Comparison of ENCODE assay signal across 8 cellular contexts in the genomic region with DNA sequence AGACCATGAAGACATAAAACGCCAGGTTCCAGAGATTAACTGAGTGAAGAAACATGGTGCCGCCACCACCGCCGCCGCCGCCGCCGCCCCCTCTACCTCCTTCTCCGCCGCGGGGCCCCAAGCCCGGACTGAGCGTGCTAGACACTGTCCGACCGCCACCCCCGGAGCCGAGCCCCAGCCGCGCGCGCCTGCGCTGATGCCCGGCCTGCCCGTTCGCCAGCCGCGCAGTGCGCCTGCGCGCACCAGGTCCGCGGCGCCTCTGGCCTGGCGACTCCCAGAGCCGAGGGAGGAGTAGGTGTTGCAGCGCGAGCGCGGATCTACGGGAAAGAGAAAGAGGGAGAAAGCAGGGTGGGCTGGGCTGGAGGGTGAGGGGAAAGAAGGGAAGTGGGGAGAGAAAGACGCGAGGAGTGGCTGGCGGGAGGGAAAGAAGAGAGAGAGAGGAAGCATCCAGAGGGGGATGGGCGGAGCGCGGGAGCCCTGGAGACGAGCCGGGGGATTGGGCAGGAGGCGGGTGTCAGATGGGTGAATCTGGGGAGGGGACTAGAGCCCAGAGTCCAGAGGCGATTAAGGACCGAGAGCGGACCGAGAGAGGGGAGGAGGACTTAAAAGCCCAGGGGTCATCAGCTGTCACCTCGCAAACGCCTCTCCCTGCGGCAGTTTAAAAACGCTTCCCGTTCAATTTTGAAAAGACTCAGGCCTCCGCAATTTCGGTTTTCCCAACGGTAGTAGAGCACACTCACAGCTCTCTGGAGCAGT. TPM values are rescaled to one million over a fixed set of nuclear protein-coding genes. Genes with fewer than 3 reads are reported as not detected.
DNase-seq lines count a peak whose midpoint lies in the region; ATAC-seq and TF ChIP-seq lines count a peak whose summit lies in the region.

Gene PGAP1 (minus strand): TSS at position 146 of the 756 bp plus-strand sequence. CDS start 91 bp downstream, at position 55.

- H3K4me1 Mint-ChIP-seq in effector memory CD8-positive, alpha-beta T cell (ENCODE audit: low read depth in 2 of 2), result peaks cover 15 to 21% of the 10 kb centered on the region in 2 donors

- no peak within 1 kb of the TSS for H4K91ac ChIP-seq in mesenchymal stem cell (ENCODE audit: low read length)

- peak within 1 kb of the TSS; percentile 80 to 92 for H3K4ac ChIP-seq in mesenchymal stem cell (ENCODE audit: low read depth in 1 of 2, low read length in 2 of 2)

- H4K8ac ChIP-seq in mesenchymal stem cell (ENCODE audit: low read length), result peak within 1 kb of the TSS; percentile 29

- H2BK12ac ChIP-seq in mesenchymal stem cell (ENCODE audit: low read length in 2 of 2), result peak within 1 kb of the TSS in 1 of 2 experiments; percentile 94

- WGBS in mesenchymal stem cell, result under 1% methylated on average over 61 of the region's 61 CpGs

- H3K18ac ChIP-seq in mesenchymal stem cell (ENCODE audit: low read depth in 1 of 2, low read length in 2 of 2), result peak within 1 kb of the TSS; percentile 79 to 80

- peak; percentile 91 for ATAC-seq in effector memory CD8-positive, alpha-beta T cell (replicated peaks)

- H3K4me1 ChIP-seq in mesenchymal stem cell (ENCODE audit: control insufficient read depth, insufficient read depth, low read depth, low read length), result peaks cover 2% of the 10 kb centered on the region

- H3K27me3 Mint-ChIP-seq in effector memory CD8-positive, alpha-beta T cell, result no peaks in the 10 kb centered on the region

- H3K27me3 ChIP-seq in mesenchymal stem cell (ENCODE audit: control insufficient read depth in 1 of 2, insufficient read depth in 1 of 2, low read length in 2 of 2), result no peaks in the 10 kb centered on the region

- peak within 1 kb of the TSS; percentile 68 to 97 for H3K4me3 ChIP-seq in mesenchymal stem cell (ENCODE audit: insufficient read depth in 1 of 2, low read depth in 1 of 2, low read length in 2 of 2)

- H3K23ac ChIP-seq in mesenchymal stem cell (ENCODE audit: low read length in 2 of 2), result no peak within 1 kb of the TSS

- peak within 1 kb of the TSS; percentile 77 to 95 for H3K14ac ChIP-seq in mesenchymal stem cell (ENCODE audit: low read length in 2 of 2)

- H3K4me2 ChIP-seq in mesenchymal stem cell (ENCODE audit: low read length, poor library complexity, severe bottlenecking), result peak within 1 kb of the TSS; percentile 98

- H2AFZ ChIP-seq in mesenchymal stem cell (ENCODE audit: low read depth, low read length), result peak within 1 kb of the TSS; percentile 95

- peak within 1 kb of the TSS; percentile 97 for H3K9ac ChIP-seq in mesenchymal stem cell (ENCODE audit: low read length)

- H3K9me3 ChIP-seq in mesenchymal stem cell (ENCODE audit: control insufficient read depth, low read length), result no peaks in the 10 kb centered on the region

- peak within 1 kb of the TSS; percentile 88 to 92 for H3K27ac Mint-ChIP-seq in effector memory CD8-positive, alpha-beta T cell

- peak within 1 kb of the TSS; percentile 90 to 95 for H3K4me3 Mint-ChIP-seq in effector memory CD8-positive, alpha-beta T cell

- peak; percentile 94 for DNase-seq in COLO668 (lab: John Stamatoyannopoulos, UW; ENCODE audit: unreplicated experiment)
- DNase-seq in GM20000 (ENCODE audit: low spot score), result peak; percentile 94
- peak; percentile 69 for DNase-seq in HS-5 (ENCODE audit: low read depth)
- DNase-seq in NK-92 (lab: John Stamatoyannopoulos, UW; ENCODE audit: unreplicated experiment), result peak; percentile 8
- DNase-seq in activated CD8-positive, alpha-beta memory T cell treated with anti-CD3 and anti-CD28 coated beads for 4 hours (ENCODE audit: low read depth in 2 of 2), result peak; percentile 57 to 66
- DNase-seq in effector memory CD8-positive, alpha-beta T cell, result peak; percentile 78 to 82 (median 81)
- peak; percentile 92 for DNase-seq in mesenchymal stem cell
- DNase-seq in stimulated activated CD8-positive, alpha-beta memory T cell treated with anti-CD3 and anti-CD28 coated beads, Interleukin-12 subunit alpha, Interleukin-12 subunit beta, amount 100 ng/mL, for 4 hours (ENCODE audit: low read depth), result peak; percentile 78

- no peak within 1 kb of the TSS for H2AK5ac ChIP-seq in mesenchymal stem cell (ENCODE audit: low read length, severe bottlenecking)

- no peaks in the 10 kb centered on the region for H3K36me3 ChIP-seq in mesenchymal stem cell (ENCODE audit: control insufficient read depth in 1 of 2, insufficient read depth in 2 of 2, low read depth in 1 of 2, low read length in 2 of 2)

- no peak for TF ChIP-seq CTCF in GM20000 (IDR thresholded peaks at IDR 0.05; ENCODE audit: extremely low read depth, missing control alignments)

- H3K27ac ChIP-seq in mesenchymal stem cell (ENCODE audit: low read length, poor library complexity, severe bottlenecking), result peak within 1 kb of the TSS; percentile 75

- peak within 1 kb of the TSS; percentile 31 for H2BK5ac ChIP-seq in mesenchymal stem cell (ENCODE audit: low read depth, low read length, poor library complexity, severe bottlenecking)

- H3K36me3 Mint-ChIP-seq in effector memory CD8-positive, alpha-beta T cell (ENCODE audit: insufficient read depth), result peaks cover 16% of the 10 kb centered on the region

- peak within 1 kb of the TSS; percentile 84 for H2BK15ac ChIP-seq in mesenchymal stem cell (ENCODE audit: low read depth, poor library complexity, severe bottlenecking)

- peaks cover 4% of the 10 kb centered on the region for H3K79me1 ChIP-seq in mesenchymal stem cell (replicated peaks; ENCODE audit: low read length, poor library complexity, severe bottlenecking)

- peak within 1 kb of the TSS; percentile 34 for H2BK120ac ChIP-seq in mesenchymal stem cell (ENCODE audit: low read depth, low read length)

- no peaks in the 10 kb centered on the region for H3K9me3 Mint-ChIP-seq in effector memory CD8-positive, alpha-beta T cell

RNA-seq across cellular contexts. Expression of gene PGAP1, which starts in this region (rescaled TPM):
- 4.2 TPM for polyA plus RNA-seq in mesenchymal stem cell (2013, experiment 1 of 2)
- 4.1 TPM for polyA plus RNA-seq in mesenchymal stem cell (2013, experiment 2 of 2)

Comparison
In these comparisons a context has a peak if more than half of its experiments do, and no peak if none do; other contexts are left out.
1. Peak in every context shown above with its lines: DNase-seq, ATAC-seq, H3K4me3 ChIP-seq and H3K27ac ChIP-seq.
2. DNase-seq: peak in every context shown above with its lines; median percentile 94 in COLO668; 94 in GM20000; 92 in mesenchymal stem cell; 81 in effector memory CD8-positive, alpha-beta T cell; 78 in stimulated activated CD8-positive, alpha-beta memory T cell treated with anti-CD3 and anti-CD28 coated beads, Interleukin-12 subunit alpha, Interleukin-12 subunit beta, amount 100 ng/mL, for 4 hours; 69 in HS-5; 62 in activated CD8-positive, alpha-beta memory T cell treated with anti-CD3 and anti-CD28 coated beads for 4 hours; 8 in NK-92.